8 cellular contexts compared by ENCODE assay signal in genomic region chr2:84703831-84704230, GRCh38.
"Had no signal": no experiment of that assay in that cellular context is flagged by ENCODE, and none has a peak within 500 bp of the region (broad histone marks: within the 10 kb centered on the region; RNA-seq: fewer than 3 reads in every experiment).

No MANE protein-coding gene starts in this region.

- DNase-seq: GDM1, GF-D8 had no signal

- FAIRE-seq: G401.6, GM12878, GM12891, GM12892, GM18507, GM19239 had no signal

- ATAC-seq: GM12878 had no signal

- H3K4me3 ChIP-seq: GM12878 had no signal
